Comparison of ENCODE assay signal across 1 cellular context in genomic region chrX:125404667-125405160, GRCh38.
TF ChIP-seq lines count a peak whose summit lies in the region.

No MANE protein-coding gene starts in this region.

TF ChIP-seq in K562, 482 proteins besides CTCF, POLR2A, EP300 and RAD21 (continued from another document and continues in another):
- TF ChIP-seq PPARD (CRISPR knock-in tag; IDR thresholded peaks at IDR 0.05) (no peak), HDAC3 (IDR thresholded peaks at IDR 0.05; ENCODE audit: borderline replicate concordance, partially characterized antibody) (peak; percentile 83), RBM22 (IDR thresholded peaks at IDR 0.05; ENCODE audit: low read depth, low read length, poor library complexity, severe bottlenecking) (no peak), ZKSCAN1 (IDR thresholded peaks at IDR 0.05; ENCODE audit: low read depth, low read length) (no peak), ATF4 (CRISPR knock-in tag; IDR thresholded peaks at IDR 0.05) (no peak), MXD1 (CRISPR knock-in tag; IDR thresholded peaks at IDR 0.05; ENCODE audit: borderline replicate concordance, poor library complexity, severe bottlenecking) (no peak), NR1H2 (CRISPR knock-in tag; IDR thresholded peaks at IDR 0.05) (no peak), ZNF384 (IDR thresholded peaks at IDR 0.05; ENCODE audit: low read depth, low read length) (no peak), ZNF778 (CRISPR knock-in tag; IDR thresholded peaks at IDR 0.05) (no peak), ZNF589 (CRISPR knock-in tag; IDR thresholded peaks at IDR 0.05; ENCODE audit: low read depth) (peak; percentile 89), NR4A1 (CRISPR knock-in tag; IDR thresholded peaks at IDR 0.05) (no peak), NR4A1 (tag; IDR thresholded peaks at IDR 0.05) (0 out of 2 replicates have a peak, but pooled peaks have one; percentile 47), CHD7 (IDR thresholded peaks at IDR 0.05; ENCODE audit: low read depth, low read length) (no peak), ZNF512 (tag; IDR thresholded peaks at IDR 0.05) (no peak), GTF2F1 (IDR thresholded peaks at IDR 0.05; ENCODE audit: low read depth, low read length) (no peak), HNRNPL (IDR thresholded peaks at IDR 0.05; ENCODE audit: low read depth, low read length) (no peak), EZH2 (IDR thresholded peaks at IDR 0.05; ENCODE audit: borderline replicate concordance, low read depth, low read length) (no peak), ZNF175 (CRISPR knock-in tag; IDR thresholded peaks at IDR 0.05; ENCODE audit: low read depth) (peak; percentile 80), LCOR (CRISPR knock-in tag; IDR thresholded peaks at IDR 0.05) (no peak), PATZ1 (CRISPR knock-in tag; IDR thresholded peaks at IDR 0.05; ENCODE audit: borderline replicate concordance) (no peak), SMAD3 (CRISPR knock-in tag; conservative IDR thresholded peaks at IDR 0.05) (no peak), MED1 (CRISPR knock-in tag; IDR thresholded peaks at IDR 0.05; ENCODE audit: borderline replicate concordance) (no peak), BCLAF1 (IDR thresholded peaks at IDR 0.05; ENCODE audit: borderline replicate concordance in 1 of 2, control insufficient read depth in 1 of 2, low read depth in 2 of 2, low read length in 1 of 2) (no peak), NCOA4 (IDR thresholded peaks at IDR 0.05; ENCODE audit: partially characterized antibody) (no peak), SREBF1 (IDR thresholded peaks at IDR 0.05; ENCODE audit: borderline replicate concordance, low read depth, low read length) (no peak), ATF7 (IDR thresholded peaks at IDR 0.05) (peak; percentile 64; the same call in 1 of the 2 replicates), RBM15 (IDR thresholded peaks at IDR 0.05; ENCODE audit: insufficient read depth, low read length) (no peak), ZBTB9 (CRISPR knock-in tag; IDR thresholded peaks at IDR 0.05) (no peak), YBX1 (IDR thresholded peaks at IDR 0.05) (no peak), GTF2B (IDR thresholded peaks at IDR 0.05; ENCODE audit: extremely low read depth, insufficient read length) (no peak), CAMTA2 (CRISPR knock-in tag; conservative IDR thresholded peaks at IDR 0.05) (no peak), MAX (CRISPR knock-in tag; IDR thresholded peaks at IDR 0.05) (no peak), NFATC3 (IDR thresholded peaks at IDR 0.05) (0 out of 2 replicates have a peak, but pooled peaks have one; percentile 29), CREB1 (IDR thresholded peaks at IDR 0.05) (peak; percentile 57), CREB1 (CRISPR knock-in tag; IDR thresholded peaks at IDR 0.05) (no peak), IRF9 (tag; IDR thresholded peaks at IDR 0.05) (peak; percentile 6; the same call in 1 of the 2 replicates), TCFL5 (CRISPR knock-in tag; conservative IDR thresholded peaks at IDR 0.05) (no peak), ESRRB (CRISPR knock-in tag; IDR thresholded peaks at IDR 0.05; ENCODE audit: borderline replicate concordance) (no peak)
